In the genomic region with DNA sequence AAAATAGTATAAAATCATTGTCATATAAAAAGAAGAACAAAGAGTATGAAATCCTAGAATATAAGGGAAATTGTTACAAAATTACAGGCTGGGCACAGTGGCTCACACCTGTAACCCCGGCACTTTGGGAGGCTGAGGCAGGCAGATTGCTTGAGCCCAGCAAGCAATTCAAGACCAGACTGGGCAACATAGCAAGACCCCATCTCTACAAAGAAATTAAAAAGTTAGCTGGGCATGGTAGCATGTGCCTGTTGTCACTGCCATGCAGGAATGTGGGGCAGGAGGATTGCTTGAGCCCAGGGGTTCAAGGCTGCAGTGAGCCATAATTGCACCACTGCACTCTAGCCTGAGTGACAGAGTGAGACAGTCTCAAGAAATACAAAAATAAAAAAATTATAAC, we compare ENCODE assay signal across 35 cellular contexts.
"Had no signal": no experiment of that assay in that cellular context is flagged by ENCODE, and none has a peak within 500 bp of the region (broad histone marks: within the 10 kb centered on the region; RNA-seq: fewer than 3 reads in every experiment).

No MANE protein-coding gene starts in this region.

- DNase-seq: Karpas-422, Kasumi-1, MG63, MM.1S, MV-4-11, NCI-H1092, NCI-H1092 treated with DMSO at 0.1 percent for 48 hours, NCI-H1105, NCI-H1105 treated with DMSO at 0.1 percent for 48 hours, NCI-H1417, NCI-H1417 treated with DMSO at 0.1 percent for 48 hours, NCI-H1436, NCI-H1436 treated with DMSO at 0.1 percent for 48 hours, NCI-H146, NCI-H1694, NCI-H1694 treated with DMSO at 0.1 percent for 48 hours, NCI-H187, NCI-H187 treated with DMSO at 0.1 percent for 48 hours, NCI-H1930, NCI-H2029, NCI-H2029 treated with DMSO at 0.1 percent for 48 hours, NCI-H2081, NCI-H2081 treated with DMSO at 0.1 percent for 48 hours, NCI-H2107, NCI-H2171, NCI-H2171 treated with DMSO at 0.1 percent for 48 hours, NCI-H2227 treated with DMSO at 0.1 percent for 48 hours, NCI-H226, NCI-H345, NCI-H446, NCI-H446 treated with DMSO at 0.1 percent for 48 hours, NCI-H510A, NCI-H510A treated with DMSO at 0.1 percent for 48 hours, NCI-H524 had no signal

- H3K27me3 ChIP-seq: MG63 had no signal

- H3K9me3 ChIP-seq: MG63 had no signal

- H3K4me2 ChIP-seq: KMS-11 had no signal

- H3K36me3 ChIP-seq: MG63 had no signal

- H3K9ac ChIP-seq: KMS-11 had no signal

- H3K27ac ChIP-seq: KMS-11 had no signal

- H3K4me3 ChIP-seq: MG63 had no signal
